In the genomic region with DNA sequence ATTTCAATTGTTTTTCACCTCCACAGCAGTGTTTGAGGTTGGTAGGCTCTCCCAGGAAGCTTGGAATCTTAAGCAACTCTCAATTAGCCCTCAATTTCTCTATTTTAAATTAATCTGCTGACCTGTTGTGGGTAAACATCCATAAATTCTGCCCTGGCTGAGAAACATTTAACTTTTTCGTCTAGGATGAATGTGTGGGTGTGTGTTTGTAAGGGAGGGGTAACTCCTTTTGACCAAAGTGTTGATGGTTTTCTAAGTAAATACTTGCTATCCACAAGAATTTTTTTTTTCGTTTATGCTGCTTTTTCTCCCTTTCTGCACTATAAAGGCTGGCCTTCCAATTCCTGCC, we compare ENCODE assay signal across 1 cellular context.
A peak's percentile ranks its signal among the peaks of the same experiment; 100 is the strongest.
TF ChIP-seq lines count a peak whose summit lies in the region.

No MANE protein-coding gene starts in this region.

TF ChIP-seq in HepG2, 621 proteins besides CTCF, POLR2A, EP300 and RAD21 (continued from another document):
- TF ChIP-seq, protein P1, sequence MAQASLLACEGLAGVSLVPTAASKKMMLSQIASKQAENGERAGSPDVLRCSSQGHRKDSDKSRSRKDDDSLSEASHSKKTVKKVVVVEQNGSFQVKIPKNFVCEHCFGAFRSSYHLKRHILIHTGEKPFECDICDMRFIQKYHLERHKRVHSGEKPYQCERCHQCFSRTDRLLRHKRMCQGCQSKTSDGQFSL (CRISPR knock-in tag; IDR thresholded peaks at IDR 0.05), result 0 out of 2 replicates have a peak, but pooled peaks have one; percentile 2
- TF ChIP-seq ZNF3 (CRISPR knock-in tag; IDR thresholded peaks at IDR 0.05), result no peak
- no peak for TF ChIP-seq ZFP90 (CRISPR knock-in tag; IDR thresholded peaks at IDR 0.05; ENCODE audit: borderline replicate concordance)
- TF ChIP-seq ZNF841 (CRISPR knock-in tag; IDR thresholded peaks at IDR 0.05; ENCODE audit: borderline replicate concordance), result no peak
- no peak for TF ChIP-seq ZNF605 (CRISPR knock-in tag; IDR thresholded peaks at IDR 0.05)
- TF ChIP-seq, protein P2, sequence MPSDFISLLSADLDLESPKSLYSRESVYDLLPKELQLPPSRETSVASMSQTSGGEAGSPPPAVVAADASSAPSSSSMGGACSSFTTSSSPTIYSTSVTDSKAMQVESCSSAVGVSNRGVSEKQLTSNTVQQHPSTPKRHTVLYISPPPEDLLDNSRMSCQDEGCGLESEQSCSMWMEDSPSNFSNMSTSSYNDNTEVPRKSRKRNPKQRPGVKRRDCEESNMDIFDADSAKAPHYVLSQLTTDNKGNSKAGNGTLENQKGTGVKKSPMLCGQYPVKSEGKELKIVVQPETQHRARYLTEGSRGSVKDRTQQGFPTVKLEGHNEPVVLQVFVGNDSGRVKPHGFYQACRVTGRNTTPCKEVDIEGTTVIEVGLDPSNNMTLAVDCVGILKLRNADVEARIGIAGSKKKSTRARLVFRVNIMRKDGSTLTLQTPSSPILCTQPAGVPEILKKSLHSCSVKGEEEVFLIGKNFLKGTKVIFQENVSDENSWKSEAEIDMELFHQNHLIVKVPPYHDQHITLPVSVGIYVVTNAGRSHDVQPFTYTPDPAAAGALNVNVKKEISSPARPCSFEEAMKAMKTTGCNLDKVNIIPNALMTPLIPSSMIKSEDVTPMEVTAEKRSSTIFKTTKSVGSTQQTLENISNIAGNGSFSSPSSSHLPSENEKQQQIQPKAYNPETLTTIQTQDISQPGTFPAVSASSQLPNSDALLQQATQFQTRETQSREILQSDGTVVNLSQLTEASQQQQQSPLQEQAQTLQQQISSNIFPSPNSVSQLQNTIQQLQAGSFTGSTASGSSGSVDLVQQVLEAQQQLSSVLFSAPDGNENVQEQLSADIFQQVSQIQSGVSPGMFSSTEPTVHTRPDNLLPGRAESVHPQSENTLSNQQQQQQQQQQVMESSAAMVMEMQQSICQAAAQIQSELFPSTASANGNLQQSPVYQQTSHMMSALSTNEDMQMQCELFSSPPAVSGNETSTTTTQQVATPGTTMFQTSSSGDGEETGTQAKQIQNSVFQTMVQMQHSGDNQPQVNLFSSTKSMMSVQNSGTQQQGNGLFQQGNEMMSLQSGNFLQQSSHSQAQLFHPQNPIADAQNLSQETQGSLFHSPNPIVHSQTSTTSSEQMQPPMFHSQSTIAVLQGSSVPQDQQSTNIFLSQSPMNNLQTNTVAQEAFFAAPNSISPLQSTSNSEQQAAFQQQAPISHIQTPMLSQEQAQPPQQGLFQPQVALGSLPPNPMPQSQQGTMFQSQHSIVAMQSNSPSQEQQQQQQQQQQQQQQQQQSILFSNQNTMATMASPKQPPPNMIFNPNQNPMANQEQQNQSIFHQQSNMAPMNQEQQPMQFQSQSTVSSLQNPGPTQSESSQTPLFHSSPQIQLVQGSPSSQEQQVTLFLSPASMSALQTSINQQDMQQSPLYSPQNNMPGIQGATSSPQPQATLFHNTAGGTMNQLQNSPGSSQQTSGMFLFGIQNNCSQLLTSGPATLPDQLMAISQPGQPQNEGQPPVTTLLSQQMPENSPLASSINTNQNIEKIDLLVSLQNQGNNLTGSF (CRISPR knock-in tag; IDR thresholded peaks at IDR 0.05), result no peak
- no peak for TF ChIP-seq CBX1 (IDR thresholded peaks at IDR 0.05; ENCODE audit: low read depth)
- TF ChIP-seq MBNL3 (CRISPR knock-in tag; conservative IDR thresholded peaks at IDR 0.05), result no peak
- no peak for TF ChIP-seq ZSCAN20 (CRISPR knock-in tag; IDR thresholded peaks at IDR 0.05; ENCODE audit: borderline replicate concordance)
- TF ChIP-seq CREB1 (IDR thresholded peaks at IDR 0.05), result no peak
- TF ChIP-seq CREB1 (CRISPR knock-in tag; IDR thresholded peaks at IDR 0.05), result no peak
- TF ChIP-seq MEIS2 (CRISPR knock-in tag; IDR thresholded peaks at IDR 0.05), result no peak
- TF ChIP-seq ZNF205 (CRISPR knock-in tag; IDR thresholded peaks at IDR 0.05), result no peak
- no peak for TF ChIP-seq CHCHD3 (CRISPR knock-in tag; IDR thresholded peaks at IDR 0.05)
- TF ChIP-seq SAFB2 (CRISPR knock-in tag; IDR thresholded peaks at IDR 0.05; ENCODE audit: borderline replicate concordance, low read depth), result no peak
- no peak for TF ChIP-seq HMG20B (CRISPR knock-in tag; conservative IDR thresholded peaks at IDR 0.05)
- no peak for TF ChIP-seq ZNF343 (CRISPR knock-in tag; IDR thresholded peaks at IDR 0.05)
- TF ChIP-seq DPF2 (CRISPR knock-in tag; IDR thresholded peaks at IDR 0.05; ENCODE audit: borderline replicate concordance, low read depth), result no peak
- no peak for TF ChIP-seq KLF9 (CRISPR knock-in tag; IDR thresholded peaks at IDR 0.05; ENCODE audit: low read depth)
- no peak for TF ChIP-seq ZNF788 (CRISPR knock-in tag; IDR thresholded peaks at IDR 0.05; ENCODE audit: borderline replicate concordance)
- TF ChIP-seq, protein P3, sequence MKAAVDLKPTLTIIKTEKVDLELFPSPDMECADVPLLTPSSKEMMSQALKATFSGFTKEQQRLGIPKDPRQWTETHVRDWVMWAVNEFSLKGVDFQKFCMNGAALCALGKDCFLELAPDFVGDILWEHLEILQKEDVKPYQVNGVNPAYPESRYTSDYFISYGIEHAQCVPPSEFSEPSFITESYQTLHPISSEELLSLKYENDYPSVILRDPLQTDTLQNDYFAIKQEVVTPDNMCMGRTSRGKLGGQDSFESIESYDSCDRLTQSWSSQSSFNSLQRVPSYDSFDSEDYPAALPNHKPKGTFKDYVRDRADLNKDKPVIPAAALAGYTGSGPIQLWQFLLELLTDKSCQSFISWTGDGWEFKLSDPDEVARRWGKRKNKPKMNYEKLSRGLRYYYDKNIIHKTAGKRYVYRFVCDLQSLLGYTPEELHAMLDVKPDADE (CRISPR knock-in tag; IDR thresholded peaks at IDR 0.05), result no peak
- TF ChIP-seq ASH2L (IDR thresholded peaks at IDR 0.05; ENCODE audit: insufficient read length, low read depth, low read length), result peak; percentile 6
- TF ChIP-seq RORA (CRISPR knock-in tag; IDR thresholded peaks at IDR 0.05), result 0 out of 2 replicates have a peak, but pooled peaks have one; percentile 5
